In genomic region chr20:45042978-45043377, GRCh38 we compare ENCODE assay signal across 1 cellular context.
TF ChIP-seq lines count a peak whose summit lies in the region.

No MANE protein-coding gene starts in this region.

TF ChIP-seq in WTC11, 78 proteins besides CTCF, POLR2A, EP300 and RAD21 (continued from another document):
- TF ChIP-seq USF2 (CRISPR knock-in tag; IDR thresholded peaks at IDR 0.05): no peak
